In the genomic region with DNA sequence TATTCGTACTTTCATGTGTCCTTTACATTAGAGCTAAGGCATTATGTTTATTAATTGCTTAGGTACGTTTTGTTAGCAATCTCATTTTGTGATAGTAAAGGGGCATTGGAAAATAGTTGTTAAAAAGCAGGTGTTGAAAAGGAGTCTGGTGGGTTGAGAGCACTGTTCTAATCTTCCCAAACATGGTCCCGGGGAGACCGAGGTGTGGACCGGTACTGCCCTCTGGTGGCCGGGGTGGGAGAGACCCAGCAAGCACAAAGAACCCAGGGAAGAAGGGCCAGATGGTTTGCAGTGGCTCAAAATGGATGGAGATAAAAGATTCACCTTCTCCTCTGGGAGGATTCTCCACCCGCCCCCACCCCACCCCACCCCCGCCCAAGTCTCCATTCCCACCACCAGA, we compare ENCODE assay signal across 8 cellular contexts. TPM values are rescaled to one million over a fixed set of nuclear protein-coding genes. Genes with fewer than 3 reads are reported as not detected.
A peak's percentile ranks its signal among the peaks of the same experiment; 100 is the strongest.
DNase-seq lines count a peak whose midpoint lies in the region; ATAC-seq and TF ChIP-seq lines count a peak whose summit lies in the region.

No MANE protein-coding gene starts in this region.

- TF ChIP-seq CTCF in DOHH2 (IDR thresholded peaks at IDR 0.05; ENCODE audit: low read depth, low read length, poor library complexity, severe bottlenecking) (peak; percentile 73), dorsolateral prefrontal cortex (IDR thresholded peaks at IDR 0.05 in 54 of 56, conservative IDR thresholded peaks at IDR 0.05 in 2 of 56; ENCODE audit: low read depth in 1 of 56, partially characterized antibody in 56 of 56) (peak; percentile 13 to 82 (median 72))

- peak; percentile 90 for ATAC-seq in memory B cell (ENCODE audit: low read depth)
- no peak for ATAC-seq in GM18519 (IDR thresholded peaks at IDR 0.05; ENCODE audit: low FRiP score, unreplicated experiment)

- intact Hi-C loops in dorsolateral prefrontal cortex (cut with DNase I): loop anchor here in 1 of 2 donors (2.0 kb wide), 1 partner anchor 28 kb away; no protein-coding TSS in a partner anchor

- H3K27ac Mint-ChIP-seq in memory B cell: no peak overlapping the region

- no peaks in the 10 kb centered on the region for H4K20me1 ChIP-seq in DOHH2 (ENCODE audit: control insufficient read depth, insufficient read depth, low read depth, low read length)

- H3K4me1 ChIP-seq in DOHH2 (ENCODE audit: control insufficient read depth, low read length) (no peaks in the 10 kb centered on the region; the same call in 1 of the 2 replicates), HAP-1 (no peaks in the 10 kb centered on the region)

- no peaks in the 10 kb centered on the region for H3F3A ChIP-seq in DOHH2 (ENCODE audit: control insufficient read depth, insufficient read depth)

- H3K27me3 ChIP-seq in DOHH2 (ENCODE audit: control insufficient read depth, low read length): no peaks in the 10 kb centered on the region
- H3K27me3 ChIP-seq in HAP-1 (ENCODE audit: low read depth): no peaks in the 10 kb centered on the region
- no peaks in the 10 kb centered on the region for H3K27me3 ChIP-seq in dorsolateral prefrontal cortex

- DNase-seq in HAP-1 (ENCODE audit: low spot score in 2 of 2) (peak; percentile 58 to 85), NCI-H2171 treated with DMSO at 0.1 percent for 48 hours (lab: John Stamatoyannopoulos, UW) (peak; percentile 74), dorsolateral prefrontal cortex (peak in 9 of 10 donors; percentile 12 to 74 (median 61)), memory B cell (ENCODE audit: low spot score in 2 of 2) (peak; percentile 70 to 73)
- peak; percentile 79 to 80 for DNase-seq in activated CD4-positive, alpha-beta T cell treated with anti-CD3 and anti-CD28 coated beads, Interleukin-2, amount 50 U/mL, for 48 hours
- DNase-seq in stimulated activated CD8-positive, alpha-beta memory T cell treated with anti-CD3 and anti-CD28 coated beads, Interleukin-4, amount 100 ng/mL, for 1 hour (ENCODE audit: low read depth in 2 of 2, low spot score in 1 of 2): peak; percentile 35 to 55

- H3K4me1 Mint-ChIP-seq in memory B cell: peaks cover 12% of the 10 kb centered on the region

- no peaks in the 10 kb centered on the region for H3K9me2 ChIP-seq in DOHH2 (replicated peaks; ENCODE audit: control insufficient read depth, low read length)

- H3K4me3 ChIP-seq in DOHH2 (ENCODE audit: low read length): no peak overlapping the region
- H3K4me3 ChIP-seq in HAP-1: no peak overlapping the region
- H3K4me3 ChIP-seq in dorsolateral prefrontal cortex: no peak overlapping the region

- no peaks in the 10 kb centered on the region for H3K27me3 Mint-ChIP-seq in memory B cell

- peaks cover 18% of the 10 kb centered on the region for H3K36me3 Mint-ChIP-seq in memory B cell

- no peaks in the 10 kb centered on the region for H3K9me3 ChIP-seq in DOHH2 (ENCODE audit: control insufficient read depth, insufficient read depth, low read length)
- H3K9me3 ChIP-seq in HAP-1: no peaks in the 10 kb centered on the region

- H3K27ac ChIP-seq in DOHH2 (ENCODE audit: low read depth, low read length): no peak overlapping the region
- no peak overlapping the region for H3K27ac ChIP-seq in dorsolateral prefrontal cortex

- H3K36me3 ChIP-seq in DOHH2 (ENCODE audit: control insufficient read depth, low read length) (peaks cover 24% of the 10 kb centered on the region), HAP-1 (replicated peaks) (peaks cover 18% of the 10 kb centered on the region)

- no peaks in the 10 kb centered on the region for H3K79me2 ChIP-seq in DOHH2 (ENCODE audit: control insufficient read depth, low read length)

- in situ Hi-C loops in HAP-1 (cut with MboI; ENCODE audit: low sequenced_read_pairs): loop anchor here (25.0 kb wide), 1 partner anchor 263 kb away; a partner anchor contains a TSS

- no peak overlapping the region for H3K4me2 ChIP-seq in DOHH2 (ENCODE audit: low read length)

- no peak overlapping the region for H3K4me3 Mint-ChIP-seq in memory B cell

- no peaks in the 10 kb centered on the region for H3K9me3 Mint-ChIP-seq in memory B cell

RNA-seq across cellular contexts. Expression of a gene that starts 26.1 kb away (rescaled TPM):
- total RNA-seq in dorsolateral prefrontal cortex: 10 to 100 TPM in 74 of 120 experiments, 1 to 10 TPM in 46; 3.8 to 21.4 (median 11.5) TPM

RNA-seq across cellular contexts. Expression of a gene that starts 58.7 kb away (rescaled TPM):
- 100 to 1,000 TPM; 109 to 237 (median 183) TPM for total RNA-seq in dorsolateral prefrontal cortex
